22 cellular contexts compared by ENCODE assay signal in genomic region chr17:80212962-80213650, GRCh38. TPM values are rescaled to one million over a fixed set of nuclear protein-coding genes. Genes with fewer than 3 reads are reported as not detected.
DNase-seq lines count a peak whose midpoint lies in the region; ATAC-seq and TF ChIP-seq lines count a peak whose summit lies in the region.
"Had no signal": no experiment of that assay in that cellular context is flagged by ENCODE, and none has a peak within 500 bp of the region (broad histone marks: within the 10 kb centered on the region; RNA-seq: fewer than 3 reads in every experiment).

No MANE protein-coding gene starts in this region.

- no peak overlapping the region for H3K4me3 Mint-ChIP-seq in CD4-positive, CD25-positive, alpha-beta regulatory T cell
- no peak overlapping the region for H3K4me3 Mint-ChIP-seq in central memory CD8-positive, alpha-beta T cell
- H3K4me3 Mint-ChIP-seq in CD8-positive, alpha-beta T cell = no peak overlapping the region

- no peak for ATAC-seq in CD4-positive, CD25-positive, alpha-beta regulatory T cell (ENCODE audit: low read depth in 2 of 2)
- no peak for ATAC-seq in central memory CD8-positive, alpha-beta T cell (replicated peaks; ENCODE audit: extremely low read depth, poor library complexity, severe bottlenecking)
- no peak for ATAC-seq in CD8-positive, alpha-beta T cell
- no peak for ATAC-seq in GM18498 (IDR thresholded peaks at IDR 0.05; ENCODE audit: unreplicated experiment)
- ATAC-seq: Panc1, SK-N-SH treated with all-trans-retinoic acid at 6 μM for 48 hours had no signal

- H3K9me3 Mint-ChIP-seq in CD4-positive, CD25-positive, alpha-beta regulatory T cell = no peaks in the 10 kb centered on the region
- H3K9me3 Mint-ChIP-seq in central memory CD8-positive, alpha-beta T cell = no peaks in the 10 kb centered on the region
- no peaks in the 10 kb centered on the region for H3K9me3 Mint-ChIP-seq in CD8-positive, alpha-beta T cell

- DNase-seq in CD4-positive, CD25-positive, alpha-beta regulatory T cell = no peak
- DNase-seq in NOMO-1 treated with DMSO at 0.1 percent for 48 hours (lab: John Stamatoyannopoulos, UW; ENCODE audit: unreplicated experiment) (peak; percentile 85), putamen (ENCODE audit: low spot score) (peak; percentile 37), DMS53 treated with DMSO at 0.1 percent for 48 hours (lab: John Stamatoyannopoulos, UW; ENCODE audit: unreplicated experiment) (no peak)
- no peak for DNase-seq in central memory CD8-positive, alpha-beta T cell (ENCODE audit: low spot score in 2 of 2)
- no peak for DNase-seq in CD8-positive, alpha-beta T cell
- DNase-seq: activated CD4-positive, alpha-beta T cell treated with anti-CD3 and anti-CD28 coated beads for 48 hours; activated CD8-positive, alpha-beta memory T cell treated with anti-CD3 and anti-CD28 coated beads, Interleukin-2, amount 50 U/mL, for 4 hours; activated naive CD4-positive, alpha-beta T cell; amniotic stem cell; foreskin fibroblast; kidney glomerular epithelial cell; NCI-H1436; NCI-H2171; NCI-H748 treated with DMSO at 0.1 percent for 48 hours; retina had no signal

- POLR2A ChIA-PET in CD8-positive, alpha-beta T cell (lab: Charles Lee) = no interaction called here

- peak overlapping the region in 2 of 3 donors; percentile 23 to 67 for H3K27ac Mint-ChIP-seq in CD4-positive, CD25-positive, alpha-beta regulatory T cell
- peak overlapping the region; percentile 35 for H3K27ac Mint-ChIP-seq in central memory CD8-positive, alpha-beta T cell (ENCODE audit: low read depth)
- H3K27ac Mint-ChIP-seq in CD8-positive, alpha-beta T cell = no peak overlapping the region

- no peak for TF ChIP-seq CTCF in CD8-positive, alpha-beta T cell (IDR thresholded peaks at IDR 0.05)

- intact Hi-C loops in CD8-positive, alpha-beta T cell (cut with DNase I, micrococcal nuclease) = no loop called here

- peaks cover 0 to 17% (median 11%) of the 10 kb centered on the region in 4 donors for H3K4me1 Mint-ChIP-seq in CD4-positive, CD25-positive, alpha-beta regulatory T cell
- peaks cover 15% of the 10 kb centered on the region for H3K4me1 Mint-ChIP-seq in central memory CD8-positive, alpha-beta T cell
- H3K4me1 Mint-ChIP-seq in CD8-positive, alpha-beta T cell (ENCODE audit: low read depth) = peaks cover 12% of the 10 kb centered on the region

- H3K9me3 ChIP-seq in CD4-positive, CD25-positive, alpha-beta regulatory T cell (ENCODE audit: control insufficient read depth in 2 of 2, low read length in 2 of 2) = no peaks in the 10 kb centered on the region
- no peaks in the 10 kb centered on the region for H3K9me3 ChIP-seq in CD8-positive, alpha-beta T cell (ENCODE audit: low read length)
- H3K9me3 ChIP-seq: suprapubic skin had no signal

- peaks cover 24% of the 10 kb centered on the region for H3K36me3 Mint-ChIP-seq in CD4-positive, CD25-positive, alpha-beta regulatory T cell
- peaks cover 26% of the 10 kb centered on the region for H3K36me3 Mint-ChIP-seq in central memory CD8-positive, alpha-beta T cell (ENCODE audit: insufficient read depth)
- peaks cover 60% of the 10 kb centered on the region for H3K36me3 Mint-ChIP-seq in CD8-positive, alpha-beta T cell

- H3K36me3 ChIP-seq in CD4-positive, CD25-positive, alpha-beta regulatory T cell (ENCODE audit: control insufficient read depth, insufficient read depth, low read length) = peaks cover 69% of the 10 kb centered on the region
- peaks cover 42% of the 10 kb centered on the region for H3K36me3 ChIP-seq in CD8-positive, alpha-beta T cell (ENCODE audit: insufficient read depth, low read length)

- no peak overlapping the region for H3K27ac ChIP-seq in CD4-positive, CD25-positive, alpha-beta regulatory T cell (ENCODE audit: insufficient read depth, low read length, poor library complexity, severe bottlenecking)
- no peak overlapping the region for H3K27ac ChIP-seq in CD8-positive, alpha-beta T cell (ENCODE audit: low read depth, low read length)
- H3K27ac ChIP-seq: cardiac muscle cell, suprapubic skin had no signal

- peaks cover 5% of the 10 kb centered on the region for H3K4me1 ChIP-seq in CD4-positive, CD25-positive, alpha-beta regulatory T cell (ENCODE audit: control insufficient read depth, insufficient read depth, low read length, poor library complexity, severe bottlenecking)
- peaks cover 9% of the 10 kb centered on the region for H3K4me1 ChIP-seq in CD8-positive, alpha-beta T cell (ENCODE audit: insufficient read depth, low read length)

- CTCF ChIA-PET in CD8-positive, alpha-beta T cell (lab: Charles Lee) = interaction anchor here (1.4 kb wide), 1 partner anchor 18 kb away, joined by 4 read pairs; no protein-coding TSS in a partner anchor

- no peaks in the 10 kb centered on the region for H3K27me3 ChIP-seq in CD4-positive, CD25-positive, alpha-beta regulatory T cell (ENCODE audit: control insufficient read depth, insufficient read depth, low read length)
- H3K27me3 ChIP-seq in CD8-positive, alpha-beta T cell (ENCODE audit: insufficient read depth, low read length) = no peaks in the 10 kb centered on the region
- H3K27me3 ChIP-seq: cardiac muscle cell, suprapubic skin had no signal

- peaks cover 4% of the 10 kb centered on the region for H3K27me3 Mint-ChIP-seq in CD4-positive, CD25-positive, alpha-beta regulatory T cell
- H3K27me3 Mint-ChIP-seq in central memory CD8-positive, alpha-beta T cell = no peaks in the 10 kb centered on the region
- H3K27me3 Mint-ChIP-seq in CD8-positive, alpha-beta T cell (ENCODE audit: low read depth) = no peaks in the 10 kb centered on the region

- no peak overlapping the region for H3K4me3 ChIP-seq in CD4-positive, CD25-positive, alpha-beta regulatory T cell (ENCODE audit: low read depth, low read length)
- no peak overlapping the region for H3K4me3 ChIP-seq in CD8-positive, alpha-beta T cell (ENCODE audit: low read depth, low read length)
- H3K4me3 ChIP-seq: cardiac muscle cell, suprapubic skin had no signal

RNA-seq across cellular contexts. Expression of gene SGSH, which starts 7.0 kb away (rescaled TPM):
- total RNA-seq in CD4-positive, CD25-positive, alpha-beta regulatory T cell = 138 TPM
- 10 to 100 TPM; 43.8 to 48.4 (median 46.7) TPM for polyA plus RNA-seq in CD4-positive, CD25-positive, alpha-beta regulatory T cell
- 10 to 100 TPM; 80.3 to 86.6 TPM for total RNA-seq in CD8-positive, alpha-beta T cell

RNA-seq across cellular contexts. Expression of gene SLC26A11, which starts 7.1 kb away (rescaled TPM):
- total RNA-seq in CD4-positive, CD25-positive, alpha-beta regulatory T cell = 75.9 TPM
- 10 to 100 TPM in 1 of 4 donors, 1 to 10 TPM in 3; 7.7 to 10.2 (median 8.1) TPM for polyA plus RNA-seq in CD4-positive, CD25-positive, alpha-beta regulatory T cell
- 10 to 100 TPM; 44.4 to 48.7 TPM for total RNA-seq in CD8-positive, alpha-beta T cell

RNA-seq across cellular contexts. Expression of gene CARD14, which starts 43.3 kb away (rescaled TPM):
- total RNA-seq in CD4-positive, CD25-positive, alpha-beta regulatory T cell = not detected
- under 1 TPM in 2 of 4 donors, not detected in 2; 0.12 to 0.48 TPM for polyA plus RNA-seq in CD4-positive, CD25-positive, alpha-beta regulatory T cell
- total RNA-seq in CD8-positive, alpha-beta T cell = not detected
- total RNA-seq: HT1080 had no signal

RNA-seq across cellular contexts. Expression of gene RNF213, which starts 47.5 kb away (rescaled TPM):
- total RNA-seq in CD4-positive, CD25-positive, alpha-beta regulatory T cell = 666 TPM
- 10 to 100 TPM; 27.6 to 33.7 (median 31.2) TPM for polyA plus RNA-seq in CD4-positive, CD25-positive, alpha-beta regulatory T cell
- 100 to 1,000 TPM; 318 to 336 TPM for total RNA-seq in CD8-positive, alpha-beta T cell

Comparison
In these comparisons a context has a peak if more than half of its experiments do, and no peak if none do; other contexts are left out.
1. DNase-seq: peak in NOMO-1 treated with DMSO at 0.1 percent for 48 hours (single experiment) and putamen (single experiment); none in CD4-positive, CD25-positive, alpha-beta regulatory T cell (0 of 3), central memory CD8-positive, alpha-beta T cell (0 of 2), CD8-positive, alpha-beta T cell (0 of 7) and DMS53 treated with DMSO at 0.1 percent for 48 hours (single experiment).